In genomic region chr9:90724112-90724511, GRCh38 we compare ENCODE assay signal across 20 cellular contexts.
"Had no signal": no experiment of that assay in that cellular context is flagged by ENCODE, and none has a peak within 500 bp of the region (broad histone marks: within the 10 kb centered on the region; RNA-seq: fewer than 3 reads in every experiment).

No MANE protein-coding gene starts in this region.

- ATAC-seq: left lung, psoas muscle, T-helper 17 cell had no signal

- H3K9me3 Mint-ChIP-seq: activated CD4-positive, alpha-beta T cell treated with anti-CD3 and anti-CD28 coated beads, Interleukin-2, amount 10 ng/mL, durations not matched to agents 7 days and 5 days; central memory CD8-positive, alpha-beta T cell; dendritic cell treated with granulocyte-macrophage colony-stimulating factor and Interleukin-4, amounts not matched to agents 40 ng/mL and 50 ng/mL, for 4 days; endodermal cell; natural killer cell had no signal

- H3K36me3 Mint-ChIP-seq: activated naive CD8-positive, alpha-beta T cell; natural killer cell; neural progenitor cell had no signal

- DNase-seq: activated CD4-positive, alpha-beta T cell treated with anti-CD3 and anti-CD28 coated beads, Interleukin-2, amount 10 ng/mL, durations not matched to agents 7 days and 5 days; activated CD4-positive, CD25-positive, alpha-beta regulatory T cell treated with anti-CD3 and anti-CD28 coated beads, Interleukin-2, amount 50 U/mL, for 72 hours; anterior cingulate cortex; endodermal cell; esophagus squamous epithelium; foreskin melanocyte; kidney glomerular epithelial cell; left lung; mesendoderm; natural killer cell; occipital lobe; psoas muscle; stimulated activated CD4-positive, alpha-beta T cell treated with anti-CD3 and anti-CD28 coated beads, Interleukin-2, amount 100 ng/mL, for 24 hours; stimulated activated naive CD4-positive, alpha-beta T cell treated with Interleukin-2 at 50 U/mL for 16 hours; T-helper 17 cell; transverse colon had no signal

- H3K4me1 Mint-ChIP-seq: activated CD4-positive, alpha-beta T cell treated with anti-CD3 and anti-CD28 coated beads, Interleukin-2, amount 10 ng/mL, durations not matched to agents 7 days and 5 days; central memory CD8-positive, alpha-beta T cell; natural killer cell; T-helper 17 cell had no signal

- H3K4me3 Mint-ChIP-seq: activated CD4-positive, alpha-beta T cell treated with anti-CD3 and anti-CD28 coated beads, Interleukin-2, amount 10 ng/mL, durations not matched to agents 7 days and 5 days; activated naive CD8-positive, alpha-beta T cell; central memory CD8-positive, alpha-beta T cell; dendritic cell treated with granulocyte-macrophage colony-stimulating factor and Interleukin-4, amounts not matched to agents 40 ng/mL and 50 ng/mL, for 4 days; endodermal cell; natural killer cell; neural progenitor cell; T-helper 17 cell had no signal

- H3K27ac Mint-ChIP-seq: activated CD4-positive, alpha-beta T cell treated with anti-CD3 and anti-CD28 coated beads, Interleukin-2, amount 10 ng/mL, durations not matched to agents 7 days and 5 days; activated naive CD8-positive, alpha-beta T cell; dendritic cell treated with granulocyte-macrophage colony-stimulating factor and Interleukin-4, amounts not matched to agents 40 ng/mL and 50 ng/mL, for 4 days; endodermal cell; natural killer cell; neural progenitor cell; T-helper 17 cell had no signal
